In genomic region chr3:13976469-13976868, GRCh38 we compare ENCODE assay signal across 27 cellular contexts.
"Had no signal": no experiment of that assay in that cellular context is flagged by ENCODE, and none has a peak within 500 bp of the region (broad histone marks: within the 10 kb centered on the region; RNA-seq: fewer than 3 reads in every experiment).

No MANE protein-coding gene starts in this region.

- ATAC-seq: esophagus mucosa; gastroesophageal sphincter; heart left ventricle; left lobe of liver; natural killer cell; psoas muscle; right cardiac atrium; stimulated activated effector memory CD8-positive, alpha-beta T cell treated with anti-CD3 and anti-CD28 coated beads, Interleukin-12 subunit alpha, Interleukin-12 subunit beta, amount 100 ng/mL, for 72 hours; stimulated activated naive CD8-positive, alpha-beta T cell treated with anti-CD3 and anti-CD28 coated beads, Interleukin-15, Interleukin-2, amounts not matched to agents 100 U/mL and 50 U/mL, for 24 hours had no signal

- DNase-seq: effector CD8-positive, alpha-beta T cell; endodermal cell; foreskin fibroblast; heart left ventricle; kidney; natural killer cell; occipital lobe; ovary; posterior cingulate gyrus; psoas muscle; right cardiac atrium; sigmoid colon; stimulated activated CD4-positive, alpha-beta T cell treated with anti-CD3 and anti-CD28 coated beads, Interleukin-2, amount 100 ng/mL, for 24 hours; stimulated activated CD4-positive, alpha-beta T cell treated with anti-CD3 and anti-CD28 coated beads, Interleukin-4, amount 100 ng/mL, for 24 hours; stimulated activated naive CD8-positive, alpha-beta T cell treated with anti-CD3 and anti-CD28 coated beads, Interleukin-15, Interleukin-2, amounts not matched to agents 100 U/mL and 50 U/mL, for 24 hours; substantia nigra; testis; tibial artery; upper lobe of left lung; uterus had no signal

- H3K36me3 ChIP-seq: gastroesophageal sphincter, heart left ventricle, ovary, sigmoid colon, tibial artery, upper lobe of left lung, uterus had no signal

- H3K79me2 ChIP-seq: hepatocyte had no signal

- H3K9me3 ChIP-seq: testis had no signal

- H3K27me3 ChIP-seq: gastroesophageal sphincter, heart left ventricle, hepatocyte, ovary, sigmoid colon, testis, tibial artery, upper lobe of left lung, uterus had no signal

- H2AFZ ChIP-seq: hepatocyte had no signal

- H3K27ac ChIP-seq: epithelial cell of prostate, gastroesophageal sphincter, heart left ventricle, hepatocyte, ovary, psoas muscle, sigmoid colon, testis, tibial artery, upper lobe of left lung, uterus had no signal

- H3K4me3 ChIP-seq: gastroesophageal sphincter, heart left ventricle, hepatocyte, lung, ovary, psoas muscle, sigmoid colon, testis, tibial artery, upper lobe of left lung, uterus had no signal

- H3K4me1 ChIP-seq: gastroesophageal sphincter, heart left ventricle, psoas muscle, sigmoid colon, testis, tibial artery, upper lobe of left lung, uterus had no signal

- H3K4me2 ChIP-seq: hepatocyte had no signal
